In genomic region chr14:20632448-20632830, GRCh38 we compare ENCODE assay signal across 9 cellular contexts. TPM values are rescaled to one million over a fixed set of nuclear protein-coding genes. Genes with fewer than 3 reads are reported as not detected.
DNase-seq lines count a peak whose midpoint lies in the region; ATAC-seq and TF ChIP-seq lines count a peak whose summit lies in the region.
"Had no signal": no experiment of that assay in that cellular context is flagged by ENCODE, and none has a peak within 500 bp of the region (broad histone marks: within the 10 kb centered on the region; RNA-seq: fewer than 3 reads in every experiment).

No MANE protein-coding gene starts in this region.

- no peak for TF ChIP-seq CTCF in HFFc6 (IDR thresholded peaks at IDR 0.05)
- no peak for TF ChIP-seq CTCF in WTC11 (IDR thresholded peaks at IDR 0.05)
- no peak for TF ChIP-seq CTCF in suprapubic skin (IDR thresholded peaks at IDR 0.05)
- no peak for TF ChIP-seq CTCF in body of pancreas (IDR thresholded peaks at IDR 0.05)

- TF ChIP-seq EP300 in suprapubic skin (IDR thresholded peaks at IDR 0.05), result no peak

- H3K36me3 Mint-ChIP-seq in HFFc6 (ENCODE audit: low read depth), result no peaks in the 10 kb centered on the region
- H3K36me3 Mint-ChIP-seq in WTC11, result no peaks in the 10 kb centered on the region

- H3K27me3 Mint-ChIP-seq in HFFc6 (ENCODE audit: insufficient read depth) (peaks cover 20% of the 10 kb centered on the region), WTC11 (ENCODE audit: low read depth) (peaks cover 53% of the 10 kb centered on the region)

- H3K4me3 ChIP-seq in iPS-11a (ENCODE audit: low read depth, low read length) (peak overlapping the region; percentile 88), suprapubic skin (peak overlapping the region; percentile 50), body of pancreas (no peak overlapping the region)

- H3K9me3 ChIP-seq in suprapubic skin, result no peaks in the 10 kb centered on the region
- no peaks in the 10 kb centered on the region for H3K9me3 ChIP-seq in body of pancreas

- peak overlapping the region; percentile 86 for H3K4me3 Mint-ChIP-seq in HFFc6
- peak overlapping the region; percentile 93 for H3K4me3 Mint-ChIP-seq in WTC11

- TF ChIP-seq POLR2A in suprapubic skin (IDR thresholded peaks at IDR 0.05) (no peak), body of pancreas (IDR thresholded peaks at IDR 0.05) (no peak)

- H3K4me1 ChIP-seq in suprapubic skin, result peaks cover 30% of the 10 kb centered on the region
- H3K4me1 ChIP-seq in body of pancreas, result peaks cover 27% of the 10 kb centered on the region

- H3K36me3 ChIP-seq in suprapubic skin, result no peaks in the 10 kb centered on the region
- no peaks in the 10 kb centered on the region for H3K36me3 ChIP-seq in body of pancreas (replicated peaks in 1 of 2; ENCODE audit: insufficient read depth in 1 of 2, low read depth in 2 of 2)

- no peak overlapping the region for H3K27ac ChIP-seq in suprapubic skin
- H3K27ac ChIP-seq in body of pancreas, result no peak overlapping the region

- peaks cover 41% of the 10 kb centered on the region for H3K4me1 Mint-ChIP-seq in HFFc6 (ENCODE audit: low read depth)
- peaks cover 18% of the 10 kb centered on the region for H3K4me1 Mint-ChIP-seq in WTC11

- intact Hi-C loops in body of pancreas (cut with DNase I), result no loop called here

- POLR2A ChIA-PET in WTC11 (lab: Charles Lee), result interaction anchor here (1.0 kb wide), 1 partner anchor 289 kb away, joined by 4 read pairs; the partner anchor contains the start of gene PARP2

- ATAC-seq in GM18498 (IDR thresholded peaks at IDR 0.05; ENCODE audit: unreplicated experiment) (peak; percentile 30), WTC11 (peak; percentile 1), body of pancreas (no peak)

- H3K9me3 Mint-ChIP-seq in HFFc6, result no peaks in the 10 kb centered on the region
- 0 out of 2 replicates have a peak, but pooled peaks cover 4% of the 10 kb centered on the region for H3K9me3 Mint-ChIP-seq in WTC11

- DNase-seq in HFFc6, result no peak
- DNase-seq in WTC11 (ENCODE audit: low spot score), result no peak
- no peak for DNase-seq in suprapubic skin (ENCODE audit: low spot score in 2 of 2)
- DNase-seq in body of pancreas, result no peak
- DNase-seq in NCI-H2029 treated with DMSO at 0.1 percent for 48 hours (lab: John Stamatoyannopoulos, UW), result no peak
- no peak for DNase-seq in NCI-H1417 (lab: John Stamatoyannopoulos, UW)

- WGBS in suprapubic skin, result 1% methylated on average over 18 of the region's 19 CpGs
- 3 to 5% methylated on average over 19 of the region's 19 CpGs for WGBS in body of pancreas, 2 donors

- CTCF ChIA-PET in WTC11 (lab: Charles Lee), result interaction anchor here (0.9 to 3.1 kb wide), 10 partner anchors 10 to 339 kb away, joined by 3 to 30 read pairs (median 4); no protein-coding TSS in a partner anchor

- peaks cover 4% of the 10 kb centered on the region for H3K27me3 ChIP-seq in suprapubic skin
- H3K27me3 ChIP-seq in body of pancreas, result no peaks in the 10 kb centered on the region

- H3K27ac Mint-ChIP-seq in HFFc6 (peak overlapping the region; percentile 27; the same call in 1 of the 2 replicates), WTC11 (no peak overlapping the region)

TF ChIP-seq in WTC11, 78 proteins besides CTCF, POLR2A, EP300 and RAD21 (continues in another document):
- TF ChIP-seq KAT7 (CRISPR knock-in tag; IDR thresholded peaks at IDR 0.05; ENCODE audit: borderline replicate concordance), result no peak
- no peak for TF ChIP-seq HMGA2 (CRISPR knock-in tag; IDR thresholded peaks at IDR 0.05)
- TF ChIP-seq TEAD4 (CRISPR knock-in tag; IDR thresholded peaks at IDR 0.05), result no peak
- no peak for TF ChIP-seq MAX (CRISPR knock-in tag; IDR thresholded peaks at IDR 0.05)
- no peak for TF ChIP-seq ATF3 (CRISPR knock-in tag; conservative IDR thresholded peaks at IDR 0.05)
- TF ChIP-seq, protein P1, sequence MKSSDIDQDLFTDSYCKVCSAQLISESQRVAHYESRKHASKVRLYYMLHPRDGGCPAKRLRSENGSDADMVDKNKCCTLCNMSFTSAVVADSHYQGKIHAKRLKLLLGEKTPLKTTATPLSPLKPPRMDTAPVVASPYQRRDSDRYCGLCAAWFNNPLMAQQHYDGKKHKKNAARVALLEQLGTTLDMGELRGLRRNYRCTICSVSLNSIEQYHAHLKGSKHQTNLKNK (CRISPR knock-in tag; IDR thresholded peaks at IDR 0.05), result no peak
- no peak for TF ChIP-seq HMGXB4 (CRISPR knock-in tag; IDR thresholded peaks at IDR 0.05)
- no peak for TF ChIP-seq ZNF416 (CRISPR knock-in tag; IDR thresholded peaks at IDR 0.05)
- no peak for TF ChIP-seq RORB (CRISPR knock-in tag; IDR thresholded peaks at IDR 0.05)
- no peak for TF ChIP-seq JUN (CRISPR knock-in tag; IDR thresholded peaks at IDR 0.05)
- TF ChIP-seq, protein P2, sequence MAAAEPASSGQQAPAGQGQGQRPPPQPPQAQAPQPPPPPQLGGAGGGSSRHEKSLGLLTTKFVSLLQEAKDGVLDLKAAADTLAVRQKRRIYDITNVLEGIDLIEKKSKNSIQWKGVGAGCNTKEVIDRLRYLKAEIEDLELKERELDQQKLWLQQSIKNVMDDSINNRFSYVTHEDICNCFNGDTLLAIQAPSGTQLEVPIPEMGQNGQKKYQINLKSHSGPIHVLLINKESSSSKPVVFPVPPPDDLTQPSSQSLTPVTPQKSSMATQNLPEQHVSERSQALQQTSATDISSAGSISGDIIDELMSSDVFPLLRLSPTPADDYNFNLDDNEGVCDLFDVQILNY (CRISPR knock-in tag; IDR thresholded peaks at IDR 0.05), result no peak
- no peak for TF ChIP-seq ZBTB21 (CRISPR knock-in tag; IDR thresholded peaks at IDR 0.05; ENCODE audit: borderline replicate concordance)
- no peak for TF ChIP-seq ZNF532 (CRISPR knock-in tag; IDR thresholded peaks at IDR 0.05; ENCODE audit: borderline replicate concordance)

RNA-seq across cellular contexts. Expression of gene OR6S1, which starts 9.1 kb away (rescaled TPM):
- not detected for total RNA-seq in HFFc6 (2021; fragmentation: NEBNext Ultra II Directional; extraction: Animal tissue kit (Norgen Biotek cat#: 25700))
- total RNA-seq in WTC11 (2021), result not detected in 3 replicates
- not detected for total RNA-seq in suprapubic skin
- total RNA-seq in body of pancreas, result not detected
- total RNA-seq: T-helper 2 cell treated with Interferon-gamma antibody and Interleukin-4, amounts not matched to agents 100 ng/mL and 5 ng/mL, for 36 hours had no signal

RNA-seq across cellular contexts. Expression of gene RNASE12, which starts 41.3 kb away (rescaled TPM):
- not detected for total RNA-seq in HFFc6 (2021; fragmentation: NEBNext Ultra II Directional; extraction: Animal tissue kit (Norgen Biotek cat#: 25700))
- total RNA-seq in WTC11 (2021), result not detected in 3 replicates
- not detected for total RNA-seq in suprapubic skin
- total RNA-seq in body of pancreas, result not detected
- total RNA-seq: T-helper 2 cell treated with Interferon-gamma antibody and Interleukin-4, amounts not matched to agents 100 ng/mL and 5 ng/mL, for 36 hours had no signal

RNA-seq across cellular contexts. Expression of gene RNASE11, which starts 44.6 kb away (rescaled TPM):
- not detected for total RNA-seq in HFFc6 (2021; fragmentation: NEBNext Ultra II Directional; extraction: Animal tissue kit (Norgen Biotek cat#: 25700))
- total RNA-seq in WTC11 (2021), result not detected in 3 replicates
- total RNA-seq in suprapubic skin, result not detected
- total RNA-seq in body of pancreas, result not detected
- total RNA-seq: T-helper 2 cell treated with Interferon-gamma antibody and Interleukin-4, amounts not matched to agents 100 ng/mL and 5 ng/mL, for 36 hours had no signal

RNA-seq across cellular contexts. Expression of gene RNASE4, which starts 51.9 kb away (rescaled TPM):
- 1 to 10 TPM; 2.8 to 6.9 (median 5.3) TPM for total RNA-seq in HFFc6 (2021; fragmentation: NEBNext Ultra II Directional; extraction: Animal tissue kit (Norgen Biotek cat#: 25700))
- total RNA-seq in WTC11 (2021) (1.0 to 2.8 TPM (median 2.4 TPM) in 3 replicates), suprapubic skin (10 to 100 TPM; 43.9 to 84.2 (median 66.2) TPM), body of pancreas (10 to 100 TPM; 41.8 to 47.5 TPM)

RNA-seq across cellular contexts. Expression of gene ANG, which starts 56.1 kb away (rescaled TPM):
- 1 to 10 TPM; 2.4 to 4.0 (median 3.2) TPM for total RNA-seq in HFFc6 (2021; fragmentation: NEBNext Ultra II Directional; extraction: Animal tissue kit (Norgen Biotek cat#: 25700))
- 4.8 to 5.2 TPM (median 4.9 TPM) in 3 replicates for total RNA-seq in WTC11 (2021)
- 10 to 100 TPM; 19.3 to 46.9 (median 27.1) TPM for total RNA-seq in suprapubic skin
- total RNA-seq in body of pancreas, result 10 to 100 TPM; 24.1 to 28.0 TPM

Comparison
In these comparisons a context has a peak if more than half of its experiments do, and no peak if none do; other contexts are left out.
1. H3K4me3 ChIP-seq: peak in iPS-11a (single experiment) and suprapubic skin (single experiment); none in body of pancreas (0 of 2).